10 cellular contexts compared by ENCODE assay signal in genomic region chr1:151072224-151072623, GRCh38. TPM values are rescaled to one million over a fixed set of nuclear protein-coding genes. Genes with fewer than 3 reads are reported as not detected.
A peak's percentile ranks its signal among the peaks of the same experiment; 100 is the strongest.
DNase-seq lines count a peak whose midpoint lies in the region; ATAC-seq, FAIRE-seq and TF ChIP-seq lines count a peak whose summit lies in the region.
"Had no signal": no experiment of that assay in that cellular context is flagged by ENCODE, and none has a peak within 500 bp of the region (broad histone marks: within the 10 kb centered on the region; RNA-seq: fewer than 3 reads in every experiment).

No MANE protein-coding gene starts in this region.

- no peaks in the 10 kb centered on the region for H3K36me3 ChIP-seq in CD8-positive, alpha-beta T cell (ENCODE audit: insufficient read depth, low read length)
- H3K36me3 ChIP-seq in astrocyte (ENCODE audit: insufficient read depth, low read length), result peaks cover 13% of the 10 kb centered on the region
- H3K36me3 ChIP-seq in testis (ENCODE audit: low read depth, missing control alignments), result no peaks in the 10 kb centered on the region

- H3K27me3 ChIP-seq in CD8-positive, alpha-beta T cell (ENCODE audit: insufficient read depth, low read length), result no peaks in the 10 kb centered on the region
- H3K27me3 ChIP-seq in H9 (ENCODE audit: insufficient read depth, low read length), result no peaks in the 10 kb centered on the region
- H3K27me3 ChIP-seq in astrocyte (ENCODE audit: insufficient read depth, low read length), result no peaks in the 10 kb centered on the region
- no peaks in the 10 kb centered on the region for H3K27me3 ChIP-seq in testis

- H2AK5ac ChIP-seq in H9 (ENCODE audit: insufficient read length, low read length), result no peak overlapping the region

- no peak overlapping the region for H3K18ac ChIP-seq in H9 (ENCODE audit: insufficient read length, low read depth, low read length)

- H3K9me3 ChIP-seq in CD8-positive, alpha-beta T cell (ENCODE audit: low read length), result no peaks in the 10 kb centered on the region
- H3K9me3 ChIP-seq in H9 (ENCODE audit: control insufficient read depth, low read depth, low read length) (no peaks in the 10 kb centered on the region), astrocyte (ENCODE audit: insufficient read depth, low read depth, low read length) (no peaks in the 10 kb centered on the region), testis (no peaks in the 10 kb centered on the region)

- no peak overlapping the region for H3K4ac ChIP-seq in H9 (ENCODE audit: low read depth, low read length)

- H4K5ac ChIP-seq in H9 (ENCODE audit: insufficient read length, low read depth, low read length), result no peak overlapping the region

- no peak for ATAC-seq in CD8-positive, alpha-beta T cell
- ATAC-seq in natural killer cell, result no peak
- no peak for ATAC-seq in GM18858 (IDR thresholded peaks at IDR 0.05; ENCODE audit: unreplicated experiment)
- ATAC-seq in HG02763 (IDR thresholded peaks at IDR 0.05; ENCODE audit: unreplicated experiment), result no peak

- no peak overlapping the region for H3K27ac ChIP-seq in CD8-positive, alpha-beta T cell (ENCODE audit: low read depth, low read length)
- no peak overlapping the region for H3K27ac ChIP-seq in H9 (ENCODE audit: insufficient read length, low read depth, low read length)
- no peak overlapping the region for H3K27ac ChIP-seq in astrocyte (ENCODE audit: low read depth, low read length)
- H3K27ac ChIP-seq in testis, result no peak overlapping the region

- DNase-seq in CD8-positive, alpha-beta T cell, result no peak
- DNase-seq in H9 (no peak), astrocyte (ENCODE audit: low read depth) (no peak), natural killer cell (no peak), NCI-H1048 (lab: John Stamatoyannopoulos, UW) (no peak), testis (no peak)
- DNase-seq: amniotic stem cell had no signal

- H3T11ph ChIP-seq in H9 (ENCODE audit: low read length), result no peak overlapping the region

- TF ChIP-seq POLR2A in testis (IDR thresholded peaks at IDR 0.05), result no peak

- intact Hi-C loops in CD8-positive, alpha-beta T cell (cut with DNase I, micrococcal nuclease), result loop anchor here in 1 of 2 experiments (5.0 kb wide), 1 partner anchor 65 kb away; the partner anchor contains the start of genes MINDY1 and PRUNE1
- intact Hi-C loops in natural killer cell (cut with micrococcal nuclease), result no loop called here
- intact Hi-C loops in testis (cut with DNase I; ENCODE audit: low total_unique reads), result no loop called here

- no peak overlapping the region for H2BK20ac ChIP-seq in H9 (ENCODE audit: low read depth, low read length, poor library complexity, severe bottlenecking)

- H3K9me3 Mint-ChIP-seq in CD8-positive, alpha-beta T cell, result no peaks in the 10 kb centered on the region
- no peaks in the 10 kb centered on the region for H3K9me3 Mint-ChIP-seq in H9
- H3K9me3 Mint-ChIP-seq in astrocyte (ENCODE audit: unreplicated experiment), result no peaks in the 10 kb centered on the region
- no peaks in the 10 kb centered on the region for H3K9me3 Mint-ChIP-seq in natural killer cell

- FAIRE-seq in astrocyte (lab: Jason Lieb, UNC), result no peak
- FAIRE-seq: islet of Langerhans had no signal

- no peaks in the 10 kb centered on the region for H3K23me2 ChIP-seq in H9 (ENCODE audit: insufficient read length, low read depth, low read length, poor library complexity, severe bottlenecking)

- H3K4me3 ChIP-seq in CD8-positive, alpha-beta T cell (ENCODE audit: low read depth, low read length), result no peak overlapping the region
- H3K4me3 ChIP-seq in astrocyte (ENCODE audit: insufficient read depth, low read depth, low read length) (no peak overlapping the region), testis (no peak overlapping the region)

- no peak overlapping the region for H3K4me2 ChIP-seq in H9 (ENCODE audit: insufficient read depth, insufficient read length, low read length)
- no peak overlapping the region for H3K4me2 ChIP-seq in astrocyte (ENCODE audit: low read length)

- no peak overlapping the region for H2BK5ac ChIP-seq in H9 (ENCODE audit: insufficient read length, low read length)

- H2BK12ac ChIP-seq in H9 (ENCODE audit: insufficient read length, low read depth, low read length), result no peak overlapping the region

- H3K56ac ChIP-seq in H9 (ENCODE audit: insufficient read length, low read depth, low read length), result no peak overlapping the region

- H3K79me2 ChIP-seq in H9 (ENCODE audit: insufficient read depth, low read length), result no peaks in the 10 kb centered on the region
- peaks cover 25% of the 10 kb centered on the region for H3K79me2 ChIP-seq in astrocyte (ENCODE audit: insufficient read depth, low read length)

- H3K4me1 ChIP-seq in CD8-positive, alpha-beta T cell (ENCODE audit: insufficient read depth, low read length), result peaks cover 11% of the 10 kb centered on the region
- H3K4me1 ChIP-seq in H9 (ENCODE audit: insufficient read depth, low read length), result no peaks in the 10 kb centered on the region
- H3K4me1 ChIP-seq in astrocyte (ENCODE audit: insufficient read depth, low read length), result peaks cover 2% of the 10 kb centered on the region
- peaks cover 7% of the 10 kb centered on the region for H3K4me1 ChIP-seq in testis

- H2BK15ac ChIP-seq in H9 (ENCODE audit: low read depth, low read length), result no peak overlapping the region

- no peak overlapping the region for H4K8ac ChIP-seq in H9 (replicated peaks; ENCODE audit: insufficient read length, low read depth, low read length)

- no peaks in the 10 kb centered on the region for H3K79me1 ChIP-seq in H9 (ENCODE audit: insufficient read depth, low read depth, low read length, poor library complexity, severe bottlenecking)

- TF ChIP-seq CTCF in CD8-positive, alpha-beta T cell (IDR thresholded peaks at IDR 0.05), result no peak
- peak; percentile 31; the same call in 1 of the 3 replicates for TF ChIP-seq CTCF in H9 (conservative IDR thresholded peaks at IDR 0.05)
- TF ChIP-seq CTCF in astrocyte (IDR thresholded peaks at IDR 0.05; ENCODE audit: insufficient read depth, low read depth, low read length), result no peak
- no peak for TF ChIP-seq CTCF in natural killer cell (IDR thresholded peaks at IDR 0.05)
- TF ChIP-seq CTCF in testis (IDR thresholded peaks at IDR 0.05), result peak in 1 of 3 experiments; percentile 3

- no peak overlapping the region for H4K91ac ChIP-seq in H9 (ENCODE audit: insufficient read length, low read depth, low read length)

- H3K36me3 Mint-ChIP-seq in CD8-positive, alpha-beta T cell, result peaks cover 23% of the 10 kb centered on the region
- H3K36me3 Mint-ChIP-seq in H9 (ENCODE audit: insufficient read depth in 1 of 3, low read depth in 3 of 3), result peaks cover 6 to 10% (median 9%) of the 10 kb centered on the region in 3 experiments; a peak in 4 of 7 replicates
- H3K36me3 Mint-ChIP-seq in astrocyte (ENCODE audit: low read depth, unreplicated experiment), result peaks cover 14% of the 10 kb centered on the region
- H3K36me3 Mint-ChIP-seq in natural killer cell, result no peaks in the 10 kb centered on the region

- no peak overlapping the region for H2BK120ac ChIP-seq in H9 (ENCODE audit: low read depth, low read length, poor library complexity, severe bottlenecking)

- no CpG with 5 or more reads among the region's 13 CpGs for WGBS in H9 (ENCODE audit: extremely low coverage, insufficient read length, low lambda C conversion rate)
- 57 to 64% methylated on average over 12 to 13 of the region's 13 CpGs for WGBS in testis, 2 donors

- H4K20me1 ChIP-seq in H9 (ENCODE audit: control insufficient read depth, insufficient read depth, insufficient read length), result no peaks in the 10 kb centered on the region
- H4K20me1 ChIP-seq in astrocyte (ENCODE audit: insufficient read depth, low read length), result peaks cover 5% of the 10 kb centered on the region

- H3K9ac ChIP-seq in H9 (ENCODE audit: extremely low read depth, insufficient read length, low read length) (no peak overlapping the region), astrocyte (ENCODE audit: low read length) (no peak overlapping the region)

- H2AFZ ChIP-seq in H9 (ENCODE audit: low read length) (no peak overlapping the region), astrocyte (ENCODE audit: low read depth, low read length) (no peak overlapping the region)

- no peak overlapping the region for H3K14ac ChIP-seq in H9 (ENCODE audit: insufficient read depth, low read length)

- no peak overlapping the region for H3K23ac ChIP-seq in H9 (ENCODE audit: insufficient read length, low read depth, low read length)

- H3K4me3 Mint-ChIP-seq in CD8-positive, alpha-beta T cell, result peak overlapping the region; percentile 99
- H3K4me3 Mint-ChIP-seq in H9 (no peak overlapping the region), astrocyte (ENCODE audit: unreplicated experiment) (no peak overlapping the region), natural killer cell (peak overlapping the region; percentile 98)

- H3K27me3 Mint-ChIP-seq in CD8-positive, alpha-beta T cell (ENCODE audit: low read depth), result no peaks in the 10 kb centered on the region
- no peaks in the 10 kb centered on the region for H3K27me3 Mint-ChIP-seq in H9 (ENCODE audit: low read depth)
- no peaks in the 10 kb centered on the region for H3K27me3 Mint-ChIP-seq in astrocyte (ENCODE audit: low read depth, unreplicated experiment)
- H3K27me3 Mint-ChIP-seq in natural killer cell (ENCODE audit: low read depth in 2 of 2), result no peaks in the 10 kb centered on the region

- CTCF ChIA-PET in CD8-positive, alpha-beta T cell (lab: Charles Lee), result interaction anchor here (1.4 to 7.5 kb wide), 5 partner anchors 11 to 85 kb away, joined by 4 to 72 read pairs (median 15); partner anchors contain the start of genes CDC42SE1, MLLT11 and TNFAIP8L2

- POLR2A ChIA-PET in CD8-positive, alpha-beta T cell (lab: Charles Lee), result interaction anchor here (0.8 to 1.3 kb wide), 4 partner anchors 11 to 65 kb away, joined by 3 to 4 read pairs (median 3); partner anchors contain the start of genes CDC42SE1 and MINDY1

- H3K27ac Mint-ChIP-seq in CD8-positive, alpha-beta T cell, result no peak overlapping the region
- H3K27ac Mint-ChIP-seq in H9 (0 out of 7 replicates have a peak overlapping the region, but pooled peaks of 1 of the 3 experiments have one; percentile 33), astrocyte (ENCODE audit: unreplicated experiment) (peak overlapping the region; percentile 20), natural killer cell (peak overlapping the region; percentile 99 to 100)

- H3K4me1 Mint-ChIP-seq in CD8-positive, alpha-beta T cell (ENCODE audit: low read depth), result peaks cover 31% of the 10 kb centered on the region
- H3K4me1 Mint-ChIP-seq in H9, result peaks cover 9 to 12% of the 10 kb centered on the region in 2 experiments
- H3K4me1 Mint-ChIP-seq in astrocyte (ENCODE audit: low read depth, unreplicated experiment), result peaks cover 9% of the 10 kb centered on the region
- peaks cover 11 to 18% of the 10 kb centered on the region in 2 donors for H3K4me1 Mint-ChIP-seq in natural killer cell

RNA-seq across cellular contexts. Expression of gene GABPB2, which starts 1.7 kb away (rescaled TPM):
- 10 to 100 TPM; 20.0 to 21.9 TPM for total RNA-seq in CD8-positive, alpha-beta T cell
- total RNA-seq in H9 (2021) (3.8 and 4.1 TPM in 2 replicates), astrocyte (3.6 and 3.8 TPM in 2 replicates), natural killer cell (10 to 100 TPM; 27.4 to 34.0 (median 30.6) TPM), testis (10 to 100 TPM; 43.1 to 45.3 TPM)
- 50.2 TPM for polyA plus RNA-seq in testis (ENCODE audit: insufficient read depth, low read depth, low replicate concordance)

RNA-seq across cellular contexts. Expression of gene MLLT11, which starts 12.0 kb away (rescaled TPM):
- 1 to 10 TPM; 1.9 to 2.0 TPM for total RNA-seq in CD8-positive, alpha-beta T cell
- total RNA-seq in H9 (2021) (13.0 and 13.2 TPM in 2 replicates), astrocyte (69.3 and 77.4 TPM in 2 replicates), natural killer cell (10 to 100 TPM; 11.2 to 18.6 (median 17.6) TPM), testis (1 to 10 TPM; 1.6 to 2.3 TPM)
- polyA plus RNA-seq in testis (ENCODE audit: insufficient read depth, low read depth, low replicate concordance), result 3.2 TPM

RNA-seq across cellular contexts. Expression of gene CDC42SE1, which starts 12.8 kb away (rescaled TPM):
- total RNA-seq in CD8-positive, alpha-beta T cell, result 100 to 1,000 TPM; 275 to 282 TPM
- total RNA-seq in H9 (2021) (83.9 and 87.3 TPM in 2 replicates), astrocyte (107 and 116 TPM in 2 replicates), natural killer cell (100 to 1,000 TPM; 555 to 792 (median 752) TPM), testis (10 to 100 TPM; 34.8 to 40.5 TPM)
- polyA plus RNA-seq in testis (ENCODE audit: insufficient read depth, low read depth, low replicate concordance), result 36.9 TPM

RNA-seq across cellular contexts. Expression of gene C1orf56, which starts 24.7 kb away (rescaled TPM):
- under 1 TPM; 0.30 to 0.56 TPM for total RNA-seq in CD8-positive, alpha-beta T cell
- total RNA-seq in H9 (2021), result 3.6 and 4.8 TPM in 2 replicates
- 1.3 and 1.7 TPM in 2 replicates for total RNA-seq in astrocyte
- total RNA-seq in natural killer cell, result 1 to 10 TPM; 1.6 to 3.3 (median 1.9) TPM
- total RNA-seq in testis, result 10 to 100 TPM; 57.3 to 78.4 TPM
- 145 TPM for polyA plus RNA-seq in testis (ENCODE audit: insufficient read depth, low read depth, low replicate concordance)

RNA-seq across cellular contexts. Expression of gene BNIPL, which starts 35.8 kb away (rescaled TPM):
- under 1 TPM; 0.08 to 0.47 TPM for total RNA-seq in CD8-positive, alpha-beta T cell
- 1.2 and 1.5 TPM in 2 replicates for total RNA-seq in H9 (2021)
- 0.29 and 0.73 TPM in 2 replicates for total RNA-seq in astrocyte
- under 1 TPM; 0.28 to 0.39 (median 0.33) TPM for total RNA-seq in natural killer cell
- 1 to 10 TPM; 3.6 to 9.3 TPM for total RNA-seq in testis
- polyA plus RNA-seq in testis (ENCODE audit: insufficient read depth, low read depth, low replicate concordance), result 5.0 TPM

Comparison
In these comparisons a context has a peak if more than half of its experiments do, and no peak if none do; other contexts are left out.
1. H3K4me3 Mint-ChIP-seq: peak in CD8-positive, alpha-beta T cell (single experiment) and natural killer cell (single experiment); none in H9 (0 of 2) and astrocyte (single experiment).